In genomic region chr15:66413555-66413954, GRCh38 we compare ENCODE assay signal across 35 cellular contexts.
"Had no signal": no experiment of that assay in that cellular context is flagged by ENCODE, and none has a peak within 500 bp of the region (broad histone marks: within the 10 kb centered on the region; RNA-seq: fewer than 3 reads in every experiment).

No MANE protein-coding gene starts in this region.

- DNase-seq: activated B cell treated with CpG ODN at 0.5 μM for 24 hours; activated CD4-positive, alpha-beta T cell treated with anti-CD3 and anti-CD28 coated beads for 1 hour; activated CD4-positive, alpha-beta T cell treated with anti-CD3 and anti-CD28 coated beads for 48 hours; activated CD8-positive, alpha-beta T cell treated with anti-CD3 and anti-CD28 coated beads for 36 hours; activated effector memory CD4-positive, alpha-beta T cell treated with anti-CD3 and anti-CD28 coated beads, Interleukin-2, amount 50 U/mL, for 16 hours; activated naive CD4-positive, alpha-beta T cell; activated T-cell treated with anti-CD3 and anti-CD28 coated beads, Interleukin-2, amount 50 U/mL, for 1 hour; activated T-cell treated with anti-CD3 and anti-CD28 coated beads, Interleukin-2, amount 50 U/mL, for 72 hours; amniotic stem cell; aorta; brain microvascular endothelial cell; central memory CD4-positive, alpha-beta T cell; Kasumi-1; KG1; MG63; NCI-H1092 treated with DMSO at 0.1 percent for 48 hours; NCI-H1417; NCI-H146; NCI-H187; NCI-H2029 treated with DMSO at 0.1 percent for 48 hours; NCI-H2107; NCI-H2171; NCI-H510A; NCI-H526; NCI-H748 treated with DMSO at 0.1 percent for 48 hours; NK-92 treated with Interleukin-12 subunit alpha and Interleukin-12 subunit beta, amount 100 ng/mL, for 24 hours; PC-9; SIG-M5; T-cell had no signal

- H3K4me3 ChIP-seq: MG63, PC-9 had no signal

- H3K27me3 ChIP-seq: brain microvascular endothelial cell, MG63 had no signal

- H3K27ac ChIP-seq: brain microvascular endothelial cell, PC-9, RWPE1, VCaP had no signal

- H3K9me3 ChIP-seq: MG63 had no signal

- H3K4me2 ChIP-seq: PC-9 had no signal

- H3K36me3 ChIP-seq: brain microvascular endothelial cell had no signal

- ATAC-seq: activated CD8-positive, alpha-beta T cell treated with anti-CD3 and anti-CD28 coated beads for 36 hours; activated naive CD4-positive, alpha-beta T cell treated with anti-CD3 and anti-CD28 coated beads, Interleukin-2, amount 50 U/mL, for 72 hours; activated T-cell treated with anti-CD3 and anti-CD28 coated beads, Interleukin-2, amount 50 U/mL, for 72 hours; activated T-helper 17 cell treated with anti-CD3 and anti-CD28 coated beads, Interleukin-2, amount 50 U/mL, for 72 hours; Right ventricle myocardium inferior; SK-N-SH treated with all-trans-retinoic acid at 6 μM for 48 hours; T-cell had no signal

- H3K4me3 Mint-ChIP-seq: activated B cell treated with CpG ODN at 0.5 μM for 24 hours; activated CD8-positive, alpha-beta T cell treated with anti-CD3 and anti-CD28 coated beads for 36 hours; activated T-cell treated with anti-CD3 and anti-CD28 coated beads, Interleukin-2, amount 50 U/mL, for 72 hours; activated T-helper 17 cell treated with anti-CD3 and anti-CD28 coated beads, Interleukin-2, amount 50 U/mL, for 72 hours had no signal

- H3K27me3 Mint-ChIP-seq: activated B cell treated with CpG ODN at 0.5 μM for 24 hours; activated CD8-positive, alpha-beta T cell treated with anti-CD3 and anti-CD28 coated beads for 36 hours; activated T-helper 17 cell treated with anti-CD3 and anti-CD28 coated beads, Interleukin-2, amount 50 U/mL, for 72 hours; T-cell had no signal

- H3K27ac Mint-ChIP-seq: activated B cell treated with CpG ODN at 0.5 μM for 24 hours; activated CD8-positive, alpha-beta T cell treated with anti-CD3 and anti-CD28 coated beads for 36 hours; activated naive CD4-positive, alpha-beta T cell treated with anti-CD3 and anti-CD28 coated beads, Interleukin-2, amount 50 U/mL, for 72 hours; activated T-cell treated with anti-CD3 and anti-CD28 coated beads, Interleukin-2, amount 50 U/mL, for 72 hours; activated T-helper 17 cell treated with anti-CD3 and anti-CD28 coated beads, Interleukin-2, amount 50 U/mL, for 72 hours; T-cell had no signal
